20 cellular contexts compared by ENCODE assay signal in the genomic region with DNA sequence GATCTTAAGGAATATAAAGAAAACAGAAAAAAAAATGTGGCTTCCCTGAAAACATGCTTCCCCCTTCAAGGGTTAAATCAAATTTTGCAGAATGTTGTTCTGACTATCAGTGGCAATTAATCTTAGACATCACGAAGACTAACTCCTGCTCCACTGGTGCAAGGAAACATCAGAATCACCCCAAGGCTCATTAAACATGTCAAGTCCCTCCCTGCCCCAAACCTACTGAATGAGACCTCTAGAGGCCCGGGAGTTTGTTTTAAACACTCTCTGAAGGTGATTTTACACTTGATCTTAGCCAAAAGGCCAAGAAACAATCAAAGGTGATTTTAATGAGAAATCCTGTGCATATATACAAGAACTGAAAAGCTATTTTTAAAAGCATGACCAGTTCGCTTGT. TPM values are rescaled to one million over a fixed set of nuclear protein-coding genes. Genes with fewer than 3 reads are reported as not detected.
DNase-seq lines count a peak whose midpoint lies in the region; ATAC-seq, FAIRE-seq and TF ChIP-seq lines count a peak whose summit lies in the region.
"Had no signal": no experiment of that assay in that cellular context is flagged by ENCODE, and none has a peak within 500 bp of the region (broad histone marks: within the 10 kb centered on the region; RNA-seq: fewer than 3 reads in every experiment).

No MANE protein-coding gene starts in this region.

- peaks cover 4% of the 10 kb centered on the region for H3K9me1 ChIP-seq in keratinocyte (ENCODE audit: control insufficient read depth, extremely low read depth, insufficient read depth, low read length)

- peaks cover 65 to 81% of the 10 kb centered on the region in 2 donors for H3K36me3 Mint-ChIP-seq in CD14-positive monocyte

- H3K4me2 ChIP-seq in keratinocyte (ENCODE audit: control insufficient read depth, extremely low read depth, insufficient read depth, low read depth, low read length): peak overlapping the region; percentile 58
- H3K4me2 ChIP-seq: A549 had no signal

- peaks cover 25% of the 10 kb centered on the region for H3K4me1 ChIP-seq in keratinocyte (ENCODE audit: control insufficient read depth, extremely low read depth, insufficient read depth, low read length)
- H3K4me1 ChIP-seq: A549, gastrocnemius medialis had no signal

- H3K27me3 ChIP-seq in keratinocyte (ENCODE audit: control insufficient read depth, extremely low read depth, insufficient read depth, low read length): no peaks in the 10 kb centered on the region
- H3K27me3 ChIP-seq: gastrocnemius medialis had no signal

- peak overlapping the region; percentile 11 for H3K27ac ChIP-seq in angular gyrus (ENCODE audit: low read depth, low read length)
- H3K27ac ChIP-seq in keratinocyte (ENCODE audit: control insufficient read depth, insufficient read depth, low read length): peak overlapping the region; percentile 32
- peak overlapping the region; percentile 69 for H3K27ac ChIP-seq in substantia nigra (ENCODE audit: low read depth, low read length, poor library complexity, severe bottlenecking)
- H3K27ac ChIP-seq: A549, gastrocnemius medialis had no signal

- no peak overlapping the region for H3K4me3 ChIP-seq in keratinocyte (ENCODE audit: control insufficient read depth in 2 of 3, extremely low read depth in 1 of 3, insufficient read depth in 2 of 3, low read depth in 1 of 3, low read length in 3 of 3)
- H3K4me3 ChIP-seq: A549, gastrocnemius medialis, prostate gland had no signal

- peaks cover 25% of the 10 kb centered on the region for H3K4me1 Mint-ChIP-seq in CD14-positive monocyte
- H3K4me1 Mint-ChIP-seq: activated naive CD8-positive, alpha-beta T cell treated with anti-CD3 and anti-CD28 coated beads, Interleukin-2, amount 50 U/mL, for 24 hours had no signal

- dilution Hi-C loops in keratinocyte (cut with MboI; ENCODE audit: extremely low pct_ligation_motif_present, low sequenced_read_pairs): no loop called here

- peaks cover 14 to 28% of the 10 kb centered on the region in 2 experiments for H3K36me3 ChIP-seq in keratinocyte (ENCODE audit: control insufficient read depth in 2 of 2, extremely low read depth in 1 of 2, insufficient read depth in 2 of 2, low read length in 2 of 2)

- no peak for FAIRE-seq in keratinocyte (lab: Jason Lieb, UNC)
- FAIRE-seq: A549, D721Med had no signal

- H3K27me3 Mint-ChIP-seq in CD14-positive monocyte (ENCODE audit: low read depth in 3 of 3): no peaks in the 10 kb centered on the region
- H3K27me3 Mint-ChIP-seq: activated CD4-positive, alpha-beta memory T cell treated with anti-CD3 and anti-CD28 coated beads for 36 hours; activated naive CD8-positive, alpha-beta T cell treated with anti-CD3 and anti-CD28 coated beads, Interleukin-2, amount 50 U/mL, for 24 hours; CD4-positive, alpha-beta memory T cell had no signal

- TF ChIP-seq CTCF in CD14-positive monocyte (IDR thresholded peaks at IDR 0.05): no peak
- no peak for TF ChIP-seq CTCF in keratinocyte (optimal IDR thresholded peaks at IDR 0.05 in 1 of 3, IDR thresholded peaks at IDR 0.05 in 1 of 3, conservative IDR thresholded peaks at IDR 0.05 in 1 of 3; ENCODE audit: extremely low read depth in 1 of 3, insufficient read depth in 2 of 3, low read length in 3 of 3)

- H3K9ac ChIP-seq in keratinocyte (ENCODE audit: control insufficient read depth, extremely low read depth, insufficient read depth, low read length): no peak overlapping the region

- H3K9me3 Mint-ChIP-seq in CD14-positive monocyte: no peaks in the 10 kb centered on the region
- H3K9me3 Mint-ChIP-seq: activated CD4-positive, alpha-beta memory T cell treated with anti-CD3 and anti-CD28 coated beads for 36 hours; activated naive CD8-positive, alpha-beta T cell treated with anti-CD3 and anti-CD28 coated beads, Interleukin-2, amount 50 U/mL, for 24 hours; CD4-positive, alpha-beta memory T cell had no signal

- H4K20me1 ChIP-seq in keratinocyte (ENCODE audit: control insufficient read depth, extremely low read depth, insufficient read depth, low read length): no peaks in the 10 kb centered on the region

- H3K79me2 ChIP-seq in keratinocyte (ENCODE audit: control insufficient read depth, insufficient read depth, low read length): no peaks in the 10 kb centered on the region

- no peak overlapping the region for H2AFZ ChIP-seq in keratinocyte (ENCODE audit: control insufficient read depth, low read length)

- ATAC-seq in HG03571 (IDR thresholded peaks at IDR 0.05; ENCODE audit: unreplicated experiment): no peak

- intact Hi-C loops in CD14-positive monocyte (cut with micrococcal nuclease): loop anchor here (2.0 to 10.0 kb wide), 4 partner anchors 83 to 303 kb away; a partner anchor contains a TSS
- intact Hi-C loops in posterior vena cava (cut with DNase I): loop anchor here in 1 of 2 donors (5.0 kb wide), 1 partner anchor 85 kb away; no protein-coding TSS in a partner anchor
- intact Hi-C loops in head of caudate nucleus (cut with DNase I): loop anchor here (10.0 kb wide), 1 partner anchor 303 kb away; a partner anchor contains a TSS

- peak overlapping the region in 6 of 7 donors; percentile 50 to 92 (median 78) for H3K27ac Mint-ChIP-seq in CD14-positive monocyte
- H3K27ac Mint-ChIP-seq: activated CD4-positive, alpha-beta memory T cell treated with anti-CD3 and anti-CD28 coated beads for 36 hours; activated naive CD8-positive, alpha-beta T cell treated with anti-CD3 and anti-CD28 coated beads, Interleukin-2, amount 50 U/mL, for 24 hours had no signal

- no peak overlapping the region for H3K4me3 Mint-ChIP-seq in CD14-positive monocyte
- H3K4me3 Mint-ChIP-seq: activated CD4-positive, alpha-beta memory T cell treated with anti-CD3 and anti-CD28 coated beads for 36 hours; activated naive CD8-positive, alpha-beta T cell treated with anti-CD3 and anti-CD28 coated beads, Interleukin-2, amount 50 U/mL, for 24 hours; CD4-positive, alpha-beta memory T cell had no signal

- H3K9me3 ChIP-seq in keratinocyte (ENCODE audit: control insufficient read depth, low read depth, low read length): no peaks in the 10 kb centered on the region
- H3K9me3 ChIP-seq: A549, gastrocnemius medialis, prostate gland had no signal

- DNase-seq in CD14-positive monocyte (ENCODE audit: low spot score): no peak
- no peak for DNase-seq in keratinocyte (ENCODE audit: low read depth, low spot score)
- no peak for DNase-seq in substantia nigra (lab: John Stamatoyannopoulos, UW)
- DNase-seq in T-helper 1 cell: no peak
- no peak for DNase-seq in posterior vena cava (ENCODE audit: low spot score)
- DNase-seq in head of caudate nucleus: no peak
- DNase-seq: activated CD4-positive, alpha-beta memory T cell treated with anti-CD3 and anti-CD28 coated beads for 36 hours; activated CD4-positive, CD25-positive, alpha-beta regulatory T cell treated with anti-CD3 and anti-CD28 coated beads, Interleukin-2, amount 50 U/mL, for 72 hours; activated naive CD4-positive, alpha-beta T cell; activated naive CD8-positive, alpha-beta T cell treated with anti-CD3 and anti-CD28 coated beads, Interleukin-2, amount 50 U/mL, for 24 hours; gastrocnemius medialis; left colon; SHP77 treated with DMSO at 0.1 percent for 48 hours; stimulated activated CD4-positive, alpha-beta T cell treated with anti-CD3 and anti-CD28 coated beads, Interleukin-4, amount 100 ng/mL, for 1 hour had no signal

RNA-seq across cellular contexts. Expression of a gene that starts 18.3 kb away (rescaled TPM):
- polyA plus RNA-seq in CD14-positive monocyte: 10 to 100 TPM; 75.4 to 78.6 TPM
- 66.5 to 75.7 TPM (median 69.2 TPM) in 3 replicates for polyA plus RNA-seq in keratinocyte
- 310 TPM for polyA plus RNA-seq in keratinocyte (2011; ENCODE audit: low read depth)
- 56.1 and 57.7 TPM in 2 replicates for polyA plus RNA-seq in keratinocyte (2011; cell fraction: cytosol; rRNA removed)
- polyA plus RNA-seq in keratinocyte (2011; cell fraction: nucleus; rRNA removed): 104 and 119 TPM in 2 replicates
- 50.1 and 71.0 TPM in 2 replicates for polyA plus RNA-seq in keratinocyte (2012; ENCODE audit: low replicate concordance)
- 59.7 to 75.2 TPM (median 61.9 TPM) in 3 replicates for polyA minus RNA-seq in keratinocyte
- polyA minus RNA-seq in keratinocyte (2011; cell fraction: cytosol; rRNA and poly(A)+ RNA removed): 50.6 TPM
- 19.2 and 37.2 TPM in 2 replicates for polyA minus RNA-seq in keratinocyte (2011; cell fraction: nucleus; rRNA and poly(A)+ RNA removed)
- total RNA-seq in posterior vena cava: 10 to 100 TPM; 56.0 to 56.1 TPM

RNA-seq across cellular contexts. Expression of a gene that starts 18.6 kb away (rescaled TPM):
- polyA plus RNA-seq in CD14-positive monocyte (10 to 100 TPM; 21.3 to 28.3 TPM), keratinocyte (33.7 to 42.2 TPM (median 38.9 TPM) in 3 replicates)
- 36.5 TPM for polyA plus RNA-seq in keratinocyte (2011; ENCODE audit: low read depth)
- polyA plus RNA-seq in keratinocyte (2011; cell fraction: cytosol; rRNA removed): 22.8 and 42.6 TPM in 2 replicates
- 45.3 and 50.7 TPM in 2 replicates for polyA plus RNA-seq in keratinocyte (2011; cell fraction: nucleus; rRNA removed)
- 13.6 and 25.0 TPM in 2 replicates for polyA plus RNA-seq in keratinocyte (2012; ENCODE audit: low replicate concordance)
- polyA minus RNA-seq in keratinocyte: 47.9 to 108 TPM (median 97.4 TPM) in 3 replicates
- 46.2 TPM for polyA minus RNA-seq in keratinocyte (2011; cell fraction: cytosol; rRNA and poly(A)+ RNA removed)
- polyA minus RNA-seq in keratinocyte (2011; cell fraction: nucleus; rRNA and poly(A)+ RNA removed): 31.1 and 49.4 TPM in 2 replicates
- total RNA-seq in posterior vena cava: 10 to 100 TPM; 26.8 to 27.6 TPM

Comparison
In these comparisons a context has a peak if more than half of its experiments do, and no peak if none do; other contexts are left out.
1. H3K27ac ChIP-seq: peak in every context shown above with its lines; median percentile 69 in substantia nigra; 32 in keratinocyte; 11 in angular gyrus.